In the genomic region with DNA sequence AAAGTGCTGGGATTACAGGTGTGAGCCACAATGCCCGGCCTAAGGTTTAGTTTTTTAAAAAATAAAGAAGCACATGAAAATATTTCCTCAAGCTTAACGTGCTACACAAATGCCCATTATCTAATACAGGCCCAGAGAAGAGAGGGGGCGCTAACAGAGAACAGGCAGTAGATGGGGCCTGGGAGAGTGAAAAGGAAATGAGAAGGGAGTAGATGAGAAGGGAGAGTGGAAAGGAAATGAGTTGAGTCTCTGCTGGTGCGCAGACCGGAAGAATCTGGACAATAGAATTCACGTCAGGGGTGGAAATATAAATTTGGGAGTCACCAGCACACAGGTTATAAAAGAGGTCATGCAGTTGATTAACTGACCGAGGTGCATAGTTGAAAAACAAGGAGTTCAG, we compare ENCODE assay signal across 11 cellular contexts. TPM values are rescaled to one million over a fixed set of nuclear protein-coding genes. Genes with fewer than 3 reads are reported as not detected.
DNase-seq lines count a peak whose midpoint lies in the region; ATAC-seq and TF ChIP-seq lines count a peak whose summit lies in the region.
"Had no signal": no experiment of that assay in that cellular context is flagged by ENCODE, and none has a peak within 500 bp of the region (broad histone marks: within the 10 kb centered on the region; RNA-seq: fewer than 3 reads in every experiment).

No MANE protein-coding gene starts in this region.

- H3K36me3 ChIP-seq in colonic mucosa (no peaks in the 10 kb centered on the region), vagina (no peaks in the 10 kb centered on the region)

- peak overlapping the region; percentile 60 for H3K27ac ChIP-seq in right cardiac atrium (ENCODE audit: low read length)
- peak overlapping the region; percentile 13 for H3K27ac ChIP-seq in colonic mucosa
- peak overlapping the region; percentile 86 for H3K27ac ChIP-seq in vagina

- H3K27me3 ChIP-seq in right cardiac atrium (ENCODE audit: control insufficient read depth, insufficient read depth), result no peaks in the 10 kb centered on the region
- H3K27me3 ChIP-seq in colonic mucosa, result no peaks in the 10 kb centered on the region
- no peaks in the 10 kb centered on the region for H3K27me3 ChIP-seq in vagina

- H3K27me3 Mint-ChIP-seq in natural killer cell (ENCODE audit: low read depth in 2 of 2), result no peaks in the 10 kb centered on the region

- H3K36me3 Mint-ChIP-seq in natural killer cell, result peaks cover 9% of the 10 kb centered on the region

- intact Hi-C loops in right cardiac atrium (cut with DNase I) (no loop called here), Right ventricle myocardium inferior (cut with DNase I) (no loop called here), colonic mucosa (cut with DNase I) (no loop called here), natural killer cell (cut with micrococcal nuclease) (no loop called here), vagina (cut with DNase I) (no loop called here)

- peaks cover 82 to 86% of the 10 kb centered on the region in 2 donors for H3K4me1 Mint-ChIP-seq in natural killer cell

- H3K9me3 Mint-ChIP-seq in natural killer cell, result no peaks in the 10 kb centered on the region

- H3K4me3 ChIP-seq in right cardiac atrium (ENCODE audit: low read length), result no peak overlapping the region
- H3K4me3 ChIP-seq in colonic mucosa, result no peak overlapping the region
- no peak overlapping the region for H3K4me3 ChIP-seq in vagina

- ATAC-seq in right cardiac atrium (peak in 1 of 2 donors; percentile 47), Right ventricle myocardium inferior (no peak), natural killer cell (no peak), HG03135 (IDR thresholded peaks at IDR 0.05; ENCODE audit: unreplicated experiment) (no peak)

- H3K4me3 Mint-ChIP-seq in natural killer cell, result peak overlapping the region; percentile 89

- H3K27ac Mint-ChIP-seq in natural killer cell, result peak overlapping the region; percentile 89 to 94

- 62% methylated on average over 7 of the region's 7 CpGs for WGBS in right cardiac atrium

- TF ChIP-seq CTCF in colonic mucosa (IDR thresholded peaks at IDR 0.05) (no peak), natural killer cell (IDR thresholded peaks at IDR 0.05) (no peak), vagina (IDR thresholded peaks at IDR 0.05) (no peak)

- H3K4me1 ChIP-seq in right cardiac atrium (ENCODE audit: control insufficient read depth, insufficient read depth, low read length) (peaks cover 40% of the 10 kb centered on the region), colonic mucosa (no peaks in the 10 kb centered on the region), vagina (peaks cover 87% of the 10 kb centered on the region)

- no peak overlapping the region for H3K9ac ChIP-seq in colonic mucosa (ENCODE audit: low read depth in 2 of 2, low read length in 2 of 2)

- no peak for TF ChIP-seq POLR2A in vagina (IDR thresholded peaks at IDR 0.05)

- DNase-seq in right cardiac atrium, result peak in 1 of 3 donors; percentile 14
- no peak for DNase-seq in Right ventricle myocardium inferior (ENCODE audit: missing footprints)
- DNase-seq in colonic mucosa, result no peak
- DNase-seq in natural killer cell, result no peak
- no peak for DNase-seq in vagina (ENCODE audit: extremely low spot score in 2 of 2)
- no peak for DNase-seq in stimulated activated CD4-positive, alpha-beta T cell treated with anti-CD3 and anti-CD28 coated beads, Interleukin-4, amount 100 ng/mL, for 1 hour
- no peak for DNase-seq in NCI-H146 treated with DMSO at 0.1 percent for 48 hours (lab: John Stamatoyannopoulos, UW; ENCODE audit: unreplicated experiment)
- DNase-seq: AML-193, NCI-H2171 treated with DMSO at 0.1 percent for 48 hours, occipital lobe had no signal

- H3K9me3 ChIP-seq in right cardiac atrium (ENCODE audit: control insufficient read depth, low read length) (no peaks in the 10 kb centered on the region), colonic mucosa (no peaks in the 10 kb centered on the region), vagina (no peaks in the 10 kb centered on the region)

RNA-seq across cellular contexts. Expression of gene PXN, which starts 10.7 kb away (rescaled TPM):
- total RNA-seq in right cardiac atrium (10 to 100 TPM; 67.8 to 89.8 (median 80.2) TPM), Right ventricle myocardium inferior (63.7 TPM), colonic mucosa (100 to 1,000 TPM; 133 to 142 TPM), natural killer cell (100 to 1,000 TPM; 436 to 504 (median 478) TPM), vagina (95.3 TPM)
- polyA plus RNA-seq in right cardiac atrium, result 77.3 TPM

RNA-seq across cellular contexts. Expression of gene RNU4-2, which starts 36.9 kb away (rescaled TPM):
- over 10,000 TPM; 12,754 to 31,201 (median 26,788) TPM for total RNA-seq in right cardiac atrium
- polyA plus RNA-seq in right cardiac atrium, result not detected
- 12,991 TPM for total RNA-seq in Right ventricle myocardium inferior
- total RNA-seq in colonic mucosa, result 1,000 to 10,000 TPM; 2,653 to 6,886 TPM
- over 10,000 TPM; 12,095 to 13,816 (median 12,822) TPM for total RNA-seq in natural killer cell
- under 0.01 TPM for total RNA-seq in vagina

RNA-seq across cellular contexts. Expression of gene RNU4-1, which starts 38.2 kb away (rescaled TPM):
- 1,000 to 10,000 TPM; 1,094 to 5,230 (median 2,674) TPM for total RNA-seq in right cardiac atrium
- polyA plus RNA-seq in right cardiac atrium, result not detected
- 1,499 TPM for total RNA-seq in Right ventricle myocardium inferior
- 1,000 to 10,000 TPM; 1,555 to 3,531 TPM for total RNA-seq in colonic mucosa
- 1,000 to 10,000 TPM in 2 of 3 donors, 100 to 1,000 TPM in 1; 768 to 1,610 (median 1,101) TPM for total RNA-seq in natural killer cell
- under 0.01 TPM for total RNA-seq in vagina

RNA-seq across cellular contexts. Expression of gene SIRT4, which starts 47.3 kb away (rescaled TPM):
- 1 to 10 TPM; 3.0 to 6.9 (median 6.2) TPM for total RNA-seq in right cardiac atrium
- polyA plus RNA-seq in right cardiac atrium, result 6.0 TPM
- 9.0 TPM for total RNA-seq in Right ventricle myocardium inferior
- total RNA-seq in colonic mucosa, result 1 to 10 TPM; 1.3 to 1.6 TPM
- total RNA-seq in natural killer cell, result 1 to 10 TPM; 2.0 to 2.1 (median 2.1) TPM
- not detected for total RNA-seq in vagina

RNA-seq across cellular contexts. Expression of gene RPLP0, which starts 53.9 kb away (rescaled TPM):
- total RNA-seq in right cardiac atrium (1,000 to 10,000 TPM in 1 of 4 donors, 100 to 1,000 TPM in 3; 800 to 1,173 (median 979) TPM), Right ventricle myocardium inferior (892 TPM), colonic mucosa (1,000 to 10,000 TPM; 1,834 to 2,096 TPM), natural killer cell (100 to 1,000 TPM; 587 to 791 (median 689) TPM), vagina (2,837 TPM)
- 1,119 TPM for polyA plus RNA-seq in right cardiac atrium

Comparison
In these comparisons a context has a peak if more than half of its experiments do, and no peak if none do; other contexts are left out.
1. H3K27ac ChIP-seq: peak in every context shown above with its lines; median percentile 86 in vagina; 60 in right cardiac atrium; 13 in colonic mucosa.
2. RNA of gene RNU4-2, which starts 36.9 kb away (total RNA-seq): 12,754 to 31,201 TPM in right cardiac atrium, 12,991 TPM in Right ventricle myocardium inferior (single experiment), 12,095 to 13,816 TPM in natural killer cell and 2,653 to 6,886 TPM in colonic mucosa; under 0.01 TPM in vagina (single experiment); every median in the first group is over 1,000 times any median in the second.
3. RNA of gene RNU4-1, which starts 38.2 kb away (total RNA-seq): 1,555 to 3,531 TPM in colonic mucosa, 1,094 to 5,230 TPM in right cardiac atrium, 1,499 TPM in Right ventricle myocardium inferior (single experiment) and 768 to 1,610 TPM in natural killer cell; under 0.01 TPM in vagina (single experiment); every median in the first group is over 100 times any median in the second.